26 cellular contexts compared by ENCODE assay signal in genomic region chr2:75552222-75552621, GRCh38. TPM values are rescaled to one million over a fixed set of nuclear protein-coding genes. Genes with fewer than 3 reads are reported as not detected.
DNase-seq lines count a peak whose midpoint lies in the region; ATAC-seq, FAIRE-seq and TF ChIP-seq lines count a peak whose summit lies in the region.
"Had no signal": no experiment of that assay in that cellular context is flagged by ENCODE, and none has a peak within 500 bp of the region (broad histone marks: within the 10 kb centered on the region; RNA-seq: fewer than 3 reads in every experiment).

No MANE protein-coding gene starts in this region.

- H4K20me1 ChIP-seq in HepG2 (ENCODE audit: insufficient read depth, low read length): peaks cover 45% of the 10 kb centered on the region
- H4K20me1 ChIP-seq: BLaER1 treated with 17β-estradiol and CSF1 and Interleukin-3, amounts not matched to agents 10 nM and 100 nM had no signal

- DNase-seq in HepG2 (ENCODE audit: low spot score) (no peak), right lobe of liver (no peak), esophagus muscularis mucosa (ENCODE audit: extremely low spot score) (peak; percentile 55), mucosa of gallbladder (ENCODE audit: low spot score) (peak; percentile 1), WERI-Rb-1 (no peak), HPDE6-E6E7 (ENCODE audit: extremely low spot score) (no peak)
- DNase-seq: 8988T; ACHN; AML-193; BE2C; CD4-positive, alpha-beta T cell; CD8-positive, alpha-beta memory T cell; DMS 273 treated with DMSO at 0.1 percent for 48 hours; DMS79; EL; GDM1; H7; HCEC 1CT had no signal

- H3K36me3 ChIP-seq in HepG2 (replicated peaks in 1 of 2; ENCODE audit: control insufficient read depth in 1 of 2, insufficient read depth in 2 of 2, low read length in 2 of 2) (peaks cover 20 to 49% of the 10 kb centered on the region in 2 experiments), right lobe of liver (no peaks in the 10 kb centered on the region), esophagus muscularis mucosa (no peaks in the 10 kb centered on the region), WERI-Rb-1 (no peaks in the 10 kb centered on the region)
- H3K36me3 ChIP-seq: BE2C; BLaER1 treated with 17β-estradiol and CSF1 and Interleukin-3, amounts not matched to agents 10 nM and 100 nM had no signal

- H3K27me3 ChIP-seq in HepG2 (ENCODE audit: control insufficient read depth in 1 of 2, insufficient read depth in 2 of 2, low read length in 2 of 2) (no peaks in the 10 kb centered on the region), right lobe of liver (no peaks in the 10 kb centered on the region), esophagus muscularis mucosa (peaks cover 0 to 16% (median 0%) of the 10 kb centered on the region in 4 donors), WERI-Rb-1 (ENCODE audit: insufficient read depth, low read depth, severe bottlenecking) (peaks cover 97% of the 10 kb centered on the region)
- H3K27me3 ChIP-seq: BE2C; BLaER1 treated with 17β-estradiol and CSF1 and Interleukin-3, amounts not matched to agents 10 nM and 100 nM had no signal

- no peak overlapping the region for H3K9ac ChIP-seq in HepG2 (ENCODE audit: insufficient read depth, low read depth, low read length)
- H3K9ac ChIP-seq: BLaER1 treated with 17β-estradiol and CSF1 and Interleukin-3, amounts not matched to agents 10 nM and 100 nM had no signal

- FAIRE-seq in HepG2 (lab: Jason Lieb, UNC): no peak
- FAIRE-seq: A549, D721Med, GM12891, GM18507, H1 had no signal

- TF ChIP-seq EP300 in HepG2 (IDR thresholded peaks at IDR 0.05; ENCODE audit: low read depth in 2 of 2, low read length in 2 of 2) (no peak), HepG2 (CRISPR knock-in tag; IDR thresholded peaks at IDR 0.05; ENCODE audit: borderline replicate concordance) (no peak), esophagus muscularis mucosa (IDR thresholded peaks at IDR 0.05) (no peak)

- TF ChIP-seq POLR2A in HepG2 (IDR thresholded peaks at IDR 0.05; ENCODE audit: insufficient read depth in 1 of 2, low read depth in 2 of 2, low read length in 2 of 2): no peak
- no peak for TF ChIP-seq POLR2A in right lobe of liver (IDR thresholded peaks at IDR 0.05)
- no peak for TF ChIP-seq POLR2A in esophagus muscularis mucosa (IDR thresholded peaks at IDR 0.05; ENCODE audit: low read depth)

- H3K4me1 ChIP-seq in HepG2 (ENCODE audit: insufficient read depth, low read length): peaks cover 99% of the 10 kb centered on the region
- H3K4me1 ChIP-seq in right lobe of liver: no peaks in the 10 kb centered on the region
- H3K4me1 ChIP-seq in esophagus muscularis mucosa: no peaks in the 10 kb centered on the region
- H3K4me1 ChIP-seq: BE2C had no signal

- 100% methylated on average over 1 of the region's 1 CpG for WGBS in HepG2 (ENCODE audit: low lambda C conversion rate)
- WGBS in right lobe of liver (ENCODE audit: insufficient coverage, low coverage, low lambda C conversion rate, missing lambda C conversion rate): 100% methylated on average over 1 of the region's 1 CpG
- WGBS in esophagus muscularis mucosa: 84% methylated on average over 1 of the region's 1 CpG

- no peak overlapping the region for H2AFZ ChIP-seq in HepG2 (ENCODE audit: low read length)

- H3K4me3 ChIP-seq in HepG2 (replicated peaks in 1 of 3; ENCODE audit: insufficient read depth in 1 of 3, low read depth in 2 of 3, low read length in 3 of 3): no peak overlapping the region
- H3K4me3 ChIP-seq in right lobe of liver: no peak overlapping the region
- H3K4me3 ChIP-seq in esophagus muscularis mucosa: no peak overlapping the region
- no peak overlapping the region for H3K4me3 ChIP-seq in WERI-Rb-1 (ENCODE audit: low read depth, low read length)
- H3K4me3 ChIP-seq: A549; BLaER1 treated with 17β-estradiol and CSF1 and Interleukin-3, amounts not matched to agents 10 nM and 100 nM had no signal

- H3K4me2 ChIP-seq in HepG2 (ENCODE audit: low read depth, low read length): no peak overlapping the region
- H3K4me2 ChIP-seq: A549; BLaER1 treated with 17β-estradiol and CSF1 and Interleukin-3, amounts not matched to agents 10 nM and 100 nM had no signal

- H3K27ac ChIP-seq in HepG2 (ENCODE audit: extremely low read length, insufficient read depth, low read length) (no peak overlapping the region), right lobe of liver (no peak overlapping the region), esophagus muscularis mucosa (replicated peaks in 1 of 4) (no peak overlapping the region), WERI-Rb-1 (no peak overlapping the region)
- H3K27ac ChIP-seq: A549; BLaER1 treated with 17β-estradiol and CSF1 and Interleukin-3, amounts not matched to agents 10 nM and 100 nM had no signal

- POLR2A ChIA-PET in HepG2 (lab: Yijun Ruan, JAX): interaction anchor here (3.7 to 7.2 kb wide), 3 partner anchors 8 to 31 kb away, joined by 18 to 84 read pairs (median 73); partner anchors contain the start of gene EVA1A

- peaks cover 97% of the 10 kb centered on the region for H3K79me2 ChIP-seq in HepG2 (ENCODE audit: insufficient read depth, low read length)

- CTCF ChIA-PET in HepG2 (lab: Yijun Ruan, JAX; ENCODE audit: low intra/inter-chr PET ratio, low total read pairs): no interaction called here

- no peak for TF ChIP-seq CTCF in HepG2 (CRISPR knock-in tag; IDR thresholded peaks at IDR 0.05)
- TF ChIP-seq CTCF in right lobe of liver (IDR thresholded peaks at IDR 0.05): no peak
- TF ChIP-seq CTCF in esophagus muscularis mucosa (IDR thresholded peaks at IDR 0.05): no peak
- TF ChIP-seq CTCF in WERI-Rb-1 (IDR thresholded peaks at IDR 0.05; ENCODE audit: low read depth, low read length): no peak

- in situ Hi-C loops in HepG2 (cut with HindIII; ENCODE audit: extremely low pct_ligation_motif_present, low pct_unique_long_range_greater_than_20kb): loop anchor here (10.0 kb wide), 1 partner anchor 53 kb away; no protein-coding TSS in a partner anchor

- H3K9me3 ChIP-seq in HepG2 (ENCODE audit: low read length) (no peaks in the 10 kb centered on the region), right lobe of liver (no peaks in the 10 kb centered on the region), esophagus muscularis mucosa (no peaks in the 10 kb centered on the region), WERI-Rb-1 (ENCODE audit: severe bottlenecking) (no peaks in the 10 kb centered on the region)
- H3K9me3 ChIP-seq: A549; BE2C; BLaER1 treated with 17β-estradiol and CSF1 and Interleukin-3, amounts not matched to agents 10 nM and 100 nM had no signal

- ATAC-seq in HepG2 (no peak), right lobe of liver (no peak), GM19351 (IDR thresholded peaks at IDR 0.05; ENCODE audit: unreplicated experiment) (no peak)
- ATAC-seq: A549 had no signal

- intact Hi-C loops in HepG2 (cut with micrococcal nuclease; ENCODE audit: unreplicated experiment): no loop called here
- intact Hi-C loops in right lobe of liver (cut with DNase I): no loop called here
- intact Hi-C loops in esophagus muscularis mucosa (cut with DNase I): no loop called here

- no peak for TF ChIP-seq RAD21 in HepG2 (CRISPR knock-in tag; IDR thresholded peaks at IDR 0.05)

- BruUV-seq in HepG2 (replicated peaks; lab: Mats Ljungman, UMichigan): no TSS peak

TF ChIP-seq in HepG2, 621 proteins besides CTCF, POLR2A, EP300 and RAD21:
- TF ChIP-seq ATF4 (CRISPR knock-in tag; IDR thresholded peaks at IDR 0.05) (no peak), ZNF713 (CRISPR knock-in tag; IDR thresholded peaks at IDR 0.05) (no peak), NRL (CRISPR knock-in tag; IDR thresholded peaks at IDR 0.05; ENCODE audit: borderline replicate concordance) (no peak), AGO1 (IDR thresholded peaks at IDR 0.05; ENCODE audit: low read depth, low read length, poor library complexity, severe bottlenecking) (no peak), RBFOX2 (IDR thresholded peaks at IDR 0.05; ENCODE audit: low read depth, low read length) (0 out of 2 replicates have a peak, but pooled peaks have one; percentile 28), TAF15 (IDR thresholded peaks at IDR 0.05; ENCODE audit: low read depth, low read length, poor library complexity, severe bottlenecking) (no peak), ZNF543 (CRISPR knock-in tag; IDR thresholded peaks at IDR 0.05) (no peak), HMG20A (CRISPR knock-in tag; IDR thresholded peaks at IDR 0.05; ENCODE audit: borderline replicate concordance) (no peak)

RNA-seq across cellular contexts. Expression of gene EVA1A, which starts 8.5 kb away (rescaled TPM):
- 55.9 and 57.8 TPM in 2 replicates for total RNA-seq in HepG2 (2016; rRNA removed; fragmentation: Illumina TruSeq; extraction: Trizol)
- total RNA-seq in HepG2 (2016; cell fraction: cytosol; rRNA removed; fragmentation: Illumina TruSeq; extraction: Trizol; ENCODE audit: low read depth): 25.1 and 29.0 TPM in 2 replicates
- total RNA-seq in HepG2 (2016; cell fraction: insoluble cytoplasmic fraction; rRNA removed; fragmentation: Illumina TruSeq; extraction: Trizol): 52.7 and 57.5 TPM in 2 replicates
- 48.2 and 58.4 TPM in 2 replicates for total RNA-seq in HepG2 (2016; cell fraction: membrane; rRNA removed; fragmentation: Illumina TruSeq; extraction: Trizol)
- total RNA-seq in HepG2 (2016; cell fraction: nucleus; rRNA removed; fragmentation: Illumina TruSeq; extraction: Trizol): 46.1 and 58.2 TPM in 2 replicates
- polyA plus RNA-seq in HepG2 (2011; rRNA removed): 57.5 and 65.4 TPM in 2 replicates
- polyA plus RNA-seq in HepG2 (2011; cell fraction: cytosol; rRNA removed): 53.6 and 68.8 TPM in 2 replicates
- 77.6 and 80.4 TPM in 2 replicates for polyA plus RNA-seq in HepG2 (2011; cell fraction: nucleus; rRNA removed)
- 44.8 and 48.8 TPM in 2 replicates for polyA plus RNA-seq in HepG2 (2012)
- polyA plus RNA-seq in HepG2 (2016; cell fraction: cytosol; fragmentation: Illumina TruSeq; extraction: Trizol; ENCODE audit: low read depth): 23.6 and 36.8 TPM in 2 replicates
- 46.2 and 49.2 TPM in 2 replicates for polyA plus RNA-seq in HepG2 (2016; cell fraction: insoluble cytoplasmic fraction; fragmentation: Illumina TruSeq; extraction: Trizol; ENCODE audit: low read depth)
- 37.8 and 44.2 TPM in 2 replicates for polyA plus RNA-seq in HepG2 (2016; cell fraction: membrane; fragmentation: Illumina TruSeq; extraction: Trizol; ENCODE audit: low read depth)
- 60.9 and 62.0 TPM in 2 replicates for polyA plus RNA-seq in HepG2 (2016; cell fraction: nucleus; fragmentation: Illumina TruSeq; extraction: Trizol; ENCODE audit: insufficient read depth, low read depth)
- polyA minus RNA-seq in HepG2 (2011; rRNA and poly(A)+ RNA removed; ENCODE audit: low replicate concordance): 186 TPM in 1 of 2 replicates, not detected in the other
- 51.4 TPM in 2 replicates for polyA minus RNA-seq in HepG2 (2011; cell fraction: cytosol; rRNA and poly(A)+ RNA removed)
- polyA minus RNA-seq in HepG2 (2011; cell fraction: nucleus; rRNA and poly(A)+ RNA removed): 70.1 and 71.3 TPM in 2 replicates
- total RNA-seq in right lobe of liver: 100 to 1,000 TPM in 2 of 6 experiments, 10 to 100 TPM in 4; 30.6 to 125 (median 74.5) TPM
- total RNA-seq in esophagus muscularis mucosa: 1 to 10 TPM in 1 of 4 donors, under 1 TPM in 2, not detected in 1; 0.17 to 1.2 (median 0.69) TPM
- total RNA-seq in mucosa of gallbladder: 0.43 TPM
- total RNA-seq: CD4-positive, alpha-beta T cell; CD8-positive, alpha-beta memory T cell had no signal
- polyA plus RNA-seq: CD14-positive monocyte; CD8-positive, alpha-beta memory T cell had no signal

Comparison
In these comparisons a context has a peak if more than half of its experiments do, and no peak if none do; other contexts are left out.
1. DNase-seq: peak in esophagus muscularis mucosa (single experiment) and mucosa of gallbladder (single experiment); none in HepG2 (single experiment), right lobe of liver (0 of 3), WERI-Rb-1 (single experiment) and HPDE6-E6E7 (single experiment).
2. RNA of gene EVA1A, which starts 8.5 kb away (total RNA-seq): 30.6 to 125 TPM in right lobe of liver and 25.1 to 58.4 TPM in HepG2; 0.17 to 1.2 TPM in esophagus muscularis mucosa and 0.43 TPM in mucosa of gallbladder (single experiment); every median in the first group is over 10 times any median in the second.